ENCODE assay signal across 10 cellular contexts in genomic region chr7:234041-234711, GRCh38. TPM values are rescaled to one million over a fixed set of nuclear protein-coding genes. Genes with fewer than 3 reads are reported as not detected.
A peak's percentile ranks its signal among the peaks of the same experiment; 100 is the strongest.
DNase-seq lines count a peak whose midpoint lies in the region; ATAC-seq and TF ChIP-seq lines count a peak whose summit lies in the region.
"Had no signal": no experiment of that assay in that cellular context is flagged by ENCODE, and none has a peak within 500 bp of the region (broad histone marks: within the 10 kb centered on the region; RNA-seq: fewer than 3 reads in every experiment).

No MANE protein-coding gene starts in this region.

- peaks cover 28% of the 10 kb centered on the region for H3K4me1 Mint-ChIP-seq in HFFc6 (ENCODE audit: low read depth)

- peak overlapping the region; percentile 68 to 82 for H3K27ac ChIP-seq in coronary artery
- peak overlapping the region; percentile 22 to 73 for H3K27ac ChIP-seq in lung (ENCODE audit: low read depth in 1 of 2, low read length in 1 of 2)
- H3K27ac ChIP-seq in suprapubic skin: peak overlapping the region; percentile 90

- no peak for TF ChIP-seq CTCF in HFFc6 (IDR thresholded peaks at IDR 0.05)
- no peak for TF ChIP-seq CTCF in coronary artery (IDR thresholded peaks at IDR 0.05)
- no peak for TF ChIP-seq CTCF in lung (IDR thresholded peaks at IDR 0.05; ENCODE audit: control extremely low read depth, extremely low read depth)
- TF ChIP-seq CTCF in suprapubic skin (IDR thresholded peaks at IDR 0.05): no peak
- no peak for TF ChIP-seq CTCF in omental fat pad (IDR thresholded peaks at IDR 0.05)

- no peak for TF ChIP-seq POLR2A in suprapubic skin (IDR thresholded peaks at IDR 0.05)

- H3K9me3 ChIP-seq in lung (ENCODE audit: control insufficient read depth in 2 of 2, insufficient read depth in 1 of 2, low read length in 1 of 2) (no peaks in the 10 kb centered on the region), suprapubic skin (no peaks in the 10 kb centered on the region)

- WGBS in lung, 2 donors: 51 to 75% methylated on average over 33 of the region's 33 CpGs
- WGBS in suprapubic skin: 68% methylated on average over 16 of the region's 33 CpGs

- no peak for TF ChIP-seq EP300 in suprapubic skin (IDR thresholded peaks at IDR 0.05)

- H3K36me3 Mint-ChIP-seq in HFFc6 (ENCODE audit: low read depth): no peaks in the 10 kb centered on the region

- H3K36me3 ChIP-seq in lung (ENCODE audit: control insufficient read depth in 2 of 2, insufficient read depth in 2 of 2, low read length in 2 of 2) (peaks cover 0 to 2% of the 10 kb centered on the region in 2 donors), suprapubic skin (no peaks in the 10 kb centered on the region)

- no peaks in the 10 kb centered on the region for H3K27me3 ChIP-seq in lung (ENCODE audit: control insufficient read depth, insufficient read depth)
- no peaks in the 10 kb centered on the region for H3K27me3 ChIP-seq in suprapubic skin

- peak overlapping the region; percentile 24; the same call in 1 of the 2 replicates for H3K4me3 Mint-ChIP-seq in HFFc6
- H3K4me3 Mint-ChIP-seq: activated T-helper 1 cell treated with anti-CD3 and anti-CD28 coated beads, Interleukin-12 subunit alpha, Interleukin-12 subunit beta, Interleukin-2, Interleukin-4 antibody, amounts not matched to agents 30 ng/mL and 10 ng/mL and 1 ng/mL, durations not matched to agents 14 hours and 24 hours and 36 hours; stimulated activated naive CD8-positive, alpha-beta T cell treated with anti-CD3 and anti-CD28 coated beads, Interleukin-15, Interleukin-2, amounts not matched to agents 100 ng/mL and 50 ng/mL, for 24 hours had no signal

- ATAC-seq in lung (ENCODE audit: insufficient read depth, low FRiP score): no peak
- ATAC-seq in omental fat pad (ENCODE audit: low FRiP score): no peak

- peak overlapping the region; percentile 65; the same call in 1 of the 2 replicates for H3K27ac Mint-ChIP-seq in HFFc6
- H3K27ac Mint-ChIP-seq: activated T-helper 1 cell treated with anti-CD3 and anti-CD28 coated beads, Interleukin-12 subunit alpha, Interleukin-12 subunit beta, Interleukin-2, Interleukin-4 antibody, amounts not matched to agents 30 ng/mL and 10 ng/mL and 1 ng/mL, durations not matched to agents 14 hours and 24 hours and 36 hours; stimulated activated naive CD8-positive, alpha-beta T cell treated with anti-CD3 and anti-CD28 coated beads, Interleukin-15, Interleukin-2, amounts not matched to agents 100 ng/mL and 50 ng/mL, for 24 hours had no signal

- H3K4me1 ChIP-seq in lung (ENCODE audit: control insufficient read depth in 2 of 2, insufficient read depth in 2 of 2, low read length in 2 of 2): peaks cover 0 to 27% of the 10 kb centered on the region in 2 donors
- H3K4me1 ChIP-seq in suprapubic skin: peaks cover 59% of the 10 kb centered on the region

- DNase-seq in HFFc6 (no peak), coronary artery (ENCODE audit: low spot score) (no peak), lung (ENCODE audit: low spot score) (no peak), suprapubic skin (ENCODE audit: low spot score in 2 of 2) (no peak), midbrain (lab: John Stamatoyannopoulos, UW) (no peak), CD1c-positive myeloid dendritic cell (ENCODE audit: extremely low spot score) (no peak), omental fat pad (ENCODE audit: low spot score) (no peak)
- DNase-seq in activated CD4-positive, alpha-beta T cell treated with anti-CD3 and anti-CD28 coated beads, Interleukin-2, amount 50 U/mL, for 4 hours: no peak

- peaks cover 3% of the 10 kb centered on the region for H3K27me3 Mint-ChIP-seq in HFFc6 (ENCODE audit: insufficient read depth)
- H3K27me3 Mint-ChIP-seq: stimulated activated naive CD8-positive, alpha-beta T cell treated with anti-CD3 and anti-CD28 coated beads, Interleukin-15, Interleukin-2, amounts not matched to agents 100 ng/mL and 50 ng/mL, for 24 hours had no signal

- peak overlapping the region; percentile 39 for H3K4me3 ChIP-seq in coronary artery
- H3K4me3 ChIP-seq in lung: no peak overlapping the region
- peak overlapping the region; percentile 27 for H3K4me3 ChIP-seq in suprapubic skin

- no peaks in the 10 kb centered on the region for H3K9me3 Mint-ChIP-seq in HFFc6
- H3K9me3 Mint-ChIP-seq: activated T-helper 1 cell treated with anti-CD3 and anti-CD28 coated beads, Interleukin-12 subunit alpha, Interleukin-12 subunit beta, Interleukin-2, Interleukin-4 antibody, amounts not matched to agents 30 ng/mL and 10 ng/mL and 1 ng/mL, durations not matched to agents 14 hours and 24 hours and 36 hours; stimulated activated naive CD8-positive, alpha-beta T cell treated with anti-CD3 and anti-CD28 coated beads, Interleukin-15, Interleukin-2, amounts not matched to agents 100 ng/mL and 50 ng/mL, for 24 hours had no signal

RNA-seq across cellular contexts. Expression of gene FAM20C, which starts 41.8 kb away (rescaled TPM):
- 10 to 100 TPM; 22.2 to 31.1 (median 23.2) TPM for total RNA-seq in HFFc6 (2021; fragmentation: NEBNext Ultra II Directional; extraction: Animal tissue kit (Norgen Biotek cat#: 25700))
- 10 to 100 TPM; 17.3 to 86.9 TPM for total RNA-seq in lung
- 10 to 100 TPM; 23.9 to 68.0 TPM for polyA plus RNA-seq in lung
- 10 to 100 TPM; 15.8 to 20.4 (median 18.7) TPM for total RNA-seq in suprapubic skin
- 100 to 1,000 TPM in 1 of 4 donors, 10 to 100 TPM in 3; 25.5 to 119 (median 35.8) TPM for total RNA-seq in omental fat pad

RNA-seq across cellular contexts. Expression of gene FOXL3, which starts 55.8 kb away (rescaled TPM):
- not detected for total RNA-seq in HFFc6 (2021; fragmentation: NEBNext Ultra II Directional; extraction: Animal tissue kit (Norgen Biotek cat#: 25700))
- total RNA-seq in lung (not detected), suprapubic skin (not detected), omental fat pad (not detected)
- not detected for polyA plus RNA-seq in lung
- total RNA-seq: activated T-helper 1 cell treated with anti-CD3 and anti-CD28 coated beads, Interleukin-12 subunit alpha, Interleukin-12 subunit beta, Interleukin-2, Interleukin-4 antibody, amounts not matched to agents 30 ng/mL and 10 ng/mL and 1 ng/mL, durations not matched to agents 14 hours and 24 hours and 36 hours had no signal
